18 cellular contexts compared by ENCODE assay signal in genomic region chr7:105132835-105133234, GRCh38.
DNase-seq lines count a peak whose midpoint lies in the region; ATAC-seq, FAIRE-seq and TF ChIP-seq lines count a peak whose summit lies in the region.
"Had no signal": no experiment of that assay in that cellular context is flagged by ENCODE, and none has a peak within 500 bp of the region (broad histone marks: within the 10 kb centered on the region; RNA-seq: fewer than 3 reads in every experiment).

No MANE protein-coding gene starts in this region.

- TF ChIP-seq RAD21 in HepG2 (CRISPR knock-in tag; IDR thresholded peaks at IDR 0.05): no peak

- no TSS peak for BruUV-seq in HepG2 (replicated peaks; lab: Mats Ljungman, UMichigan)

- in situ Hi-C loops in HepG2 (cut with HindIII; ENCODE audit: extremely low pct_ligation_motif_present, low pct_unique_long_range_greater_than_20kb): no loop called here

- H2AFZ ChIP-seq in HepG2 (ENCODE audit: low read length): no peak overlapping the region

- H3K9me3 Mint-ChIP-seq in activated naive CD8-positive, alpha-beta T cell treated with anti-CD3 and anti-CD28 coated beads, Interleukin-2, amount 50 U/mL, for 24 hours: no peaks in the 10 kb centered on the region
- H3K9me3 Mint-ChIP-seq in activated CD4-positive, alpha-beta T cell treated with anti-CD3 and anti-CD28 coated beads, Interleukin-2, amount 10 ng/mL, durations not matched to agents 24 days and 14 days: no peaks in the 10 kb centered on the region
- H3K9me3 Mint-ChIP-seq: CD4-positive, alpha-beta T cell had no signal

- no peak overlapping the region for H3K27ac Mint-ChIP-seq in activated naive CD8-positive, alpha-beta T cell treated with anti-CD3 and anti-CD28 coated beads, Interleukin-2, amount 50 U/mL, for 24 hours
- H3K27ac Mint-ChIP-seq in activated CD4-positive, alpha-beta T cell treated with anti-CD3 and anti-CD28 coated beads, Interleukin-2, amount 10 ng/mL, durations not matched to agents 24 days and 14 days: no peak overlapping the region
- H3K27ac Mint-ChIP-seq: CD4-positive, alpha-beta T cell had no signal

- H3K9ac ChIP-seq in HepG2 (ENCODE audit: insufficient read depth, low read depth, low read length): no peak overlapping the region
- H3K9ac ChIP-seq: BLaER1 treated with 17β-estradiol and CSF1 and Interleukin-3, amounts not matched to agents 10 nM and 100 nM had no signal

- H3K36me3 ChIP-seq in HepG2 (replicated peaks in 1 of 2; ENCODE audit: control insufficient read depth in 1 of 2, insufficient read depth in 2 of 2, low read length in 2 of 2): peaks cover 8 to 17% of the 10 kb centered on the region in 2 experiments; a peak in 4 of 5 replicates
- peaks cover 0 to under 1% (median 0%) of the 10 kb centered on the region in 4 donors for H3K36me3 ChIP-seq in right lobe of liver
- H3K36me3 ChIP-seq in mesodermal cell (ENCODE audit: control insufficient read depth, insufficient read depth, low read length): peaks cover 48% of the 10 kb centered on the region

- intact Hi-C loops in HepG2 (cut with micrococcal nuclease; ENCODE audit: unreplicated experiment): no loop called here
- intact Hi-C loops in right lobe of liver (cut with DNase I): no loop called here
- intact Hi-C loops in dorsolateral prefrontal cortex (cut with DNase I): loop anchor here in 1 of 2 donors (10.0 kb wide), 1 partner anchor 352 kb away; no protein-coding TSS in a partner anchor
- intact Hi-C loops in activated CD4-positive, alpha-beta T cell treated with anti-CD3 and anti-CD28 coated beads, Interleukin-2, amount 10 ng/mL, durations not matched to agents 24 days and 14 days (cut with micrococcal nuclease): no loop called here

- H3K4me3 ChIP-seq in HepG2 (replicated peaks in 1 of 3; ENCODE audit: insufficient read depth in 1 of 3, low read depth in 2 of 3, low read length in 3 of 3) (no peak overlapping the region), right lobe of liver (no peak overlapping the region), dorsolateral prefrontal cortex (no peak overlapping the region), mesodermal cell (ENCODE audit: extremely low read depth, insufficient read depth, low read length, poor library complexity, severe bottlenecking) (no peak overlapping the region)
- H3K4me3 ChIP-seq: BLaER1 treated with 17β-estradiol and CSF1 and Interleukin-3, amounts not matched to agents 10 nM and 100 nM; HAP-1 had no signal

- CTCF ChIA-PET in HepG2 (lab: Yijun Ruan, JAX; ENCODE audit: low intra/inter-chr PET ratio, low total read pairs): no interaction called here

- TF ChIP-seq CTCF in HepG2 (CRISPR knock-in tag; IDR thresholded peaks at IDR 0.05) (no peak), right lobe of liver (IDR thresholded peaks at IDR 0.05) (no peak), dorsolateral prefrontal cortex (IDR thresholded peaks at IDR 0.05 in 54 of 56, conservative IDR thresholded peaks at IDR 0.05 in 2 of 56; ENCODE audit: low read depth in 1 of 56, partially characterized antibody in 56 of 56) (no peak)

- no peak overlapping the region for H3K4me2 ChIP-seq in HepG2 (ENCODE audit: low read depth, low read length)
- H3K4me2 ChIP-seq: BLaER1 treated with 17β-estradiol and CSF1 and Interleukin-3, amounts not matched to agents 10 nM and 100 nM had no signal

- POLR2A ChIA-PET in HepG2 (lab: Yijun Ruan, JAX): no interaction called here

- no peak for TF ChIP-seq POLR2A in HepG2 (IDR thresholded peaks at IDR 0.05; ENCODE audit: insufficient read depth in 1 of 2, low read depth in 2 of 2, low read length in 2 of 2)
- no peak for TF ChIP-seq POLR2A in right lobe of liver (IDR thresholded peaks at IDR 0.05)

- ATAC-seq in HepG2 (no peak), right lobe of liver (no peak), HG03565 (IDR thresholded peaks at IDR 0.05; ENCODE audit: unreplicated experiment) (no peak)
- no peak for ATAC-seq in activated naive CD8-positive, alpha-beta T cell treated with anti-CD3 and anti-CD28 coated beads, Interleukin-2, amount 50 U/mL, for 24 hours

- FAIRE-seq in HepG2 (lab: Jason Lieb, UNC): no peak
- FAIRE-seq: GM12892, H1 had no signal

- peaks cover 20% of the 10 kb centered on the region for H3K4me1 Mint-ChIP-seq in activated naive CD8-positive, alpha-beta T cell treated with anti-CD3 and anti-CD28 coated beads, Interleukin-2, amount 50 U/mL, for 24 hours
- peaks cover 7% of the 10 kb centered on the region for H3K4me1 Mint-ChIP-seq in activated CD4-positive, alpha-beta T cell treated with anti-CD3 and anti-CD28 coated beads, Interleukin-2, amount 10 ng/mL, durations not matched to agents 24 days and 14 days

- no peak for TF ChIP-seq EP300 in HepG2 (IDR thresholded peaks at IDR 0.05; ENCODE audit: low read depth in 2 of 2, low read length in 2 of 2)
- no peak for TF ChIP-seq EP300 in HepG2 (CRISPR knock-in tag; IDR thresholded peaks at IDR 0.05; ENCODE audit: borderline replicate concordance)

- WGBS in HepG2 (ENCODE audit: low lambda C conversion rate): over 99% methylated on average over 10 of the region's 10 CpGs
- WGBS in right lobe of liver (ENCODE audit: insufficient coverage, low coverage, low lambda C conversion rate, missing lambda C conversion rate): 75% methylated on average over 9 of the region's 10 CpGs
- 95% methylated on average over 6 to 8 of the region's 10 CpGs for WGBS in mesodermal cell (ENCODE audit: insufficient coverage in 2 of 2), 2 experiments

- no peaks in the 10 kb centered on the region for H3K79me2 ChIP-seq in HepG2 (ENCODE audit: insufficient read depth, low read length)

- peaks cover 11% of the 10 kb centered on the region for H3K36me3 Mint-ChIP-seq in activated naive CD8-positive, alpha-beta T cell treated with anti-CD3 and anti-CD28 coated beads, Interleukin-2, amount 50 U/mL, for 24 hours (ENCODE audit: low read depth)
- peaks cover 11% of the 10 kb centered on the region for H3K36me3 Mint-ChIP-seq in activated CD4-positive, alpha-beta T cell treated with anti-CD3 and anti-CD28 coated beads, Interleukin-2, amount 10 ng/mL, durations not matched to agents 24 days and 14 days (ENCODE audit: low read depth)

- H3K27me3 Mint-ChIP-seq in activated naive CD8-positive, alpha-beta T cell treated with anti-CD3 and anti-CD28 coated beads, Interleukin-2, amount 50 U/mL, for 24 hours: no peaks in the 10 kb centered on the region
- no peaks in the 10 kb centered on the region for H3K27me3 Mint-ChIP-seq in activated CD4-positive, alpha-beta T cell treated with anti-CD3 and anti-CD28 coated beads, Interleukin-2, amount 10 ng/mL, durations not matched to agents 24 days and 14 days
- H3K27me3 Mint-ChIP-seq: CD4-positive, alpha-beta T cell had no signal

- DNase-seq in HepG2 (ENCODE audit: low spot score) (no peak), right lobe of liver (no peak), dorsolateral prefrontal cortex (no peak)
- no peak for DNase-seq in activated naive CD8-positive, alpha-beta T cell treated with anti-CD3 and anti-CD28 coated beads, Interleukin-2, amount 50 U/mL, for 24 hours
- DNase-seq in activated CD4-positive, alpha-beta T cell treated with anti-CD3 and anti-CD28 coated beads, Interleukin-2, amount 10 ng/mL, durations not matched to agents 24 days and 14 days: no peak
- DNase-seq: 8988T; ACHN; Calu3; CD4-positive, alpha-beta T cell; DMS79 had no signal

- no peaks in the 10 kb centered on the region for H4K20me1 ChIP-seq in HepG2 (ENCODE audit: insufficient read depth, low read length)

- H3K27me3 ChIP-seq in HepG2 (ENCODE audit: control insufficient read depth in 1 of 2, insufficient read depth in 2 of 2, low read length in 2 of 2) (no peaks in the 10 kb centered on the region), right lobe of liver (no peaks in the 10 kb centered on the region), dorsolateral prefrontal cortex (no peaks in the 10 kb centered on the region)
- H3K27me3 ChIP-seq: BLaER1 treated with 17β-estradiol and CSF1 and Interleukin-3, amounts not matched to agents 10 nM and 100 nM had no signal

- H3K9me3 ChIP-seq in HepG2 (ENCODE audit: low read length) (no peaks in the 10 kb centered on the region), right lobe of liver (no peaks in the 10 kb centered on the region), mesodermal cell (ENCODE audit: control insufficient read depth, low read length) (no peaks in the 10 kb centered on the region)
- H3K9me3 ChIP-seq: BLaER1 treated with 17β-estradiol and CSF1 and Interleukin-3, amounts not matched to agents 10 nM and 100 nM; HAP-1 had no signal

- no peak overlapping the region for H3K4me3 Mint-ChIP-seq in activated naive CD8-positive, alpha-beta T cell treated with anti-CD3 and anti-CD28 coated beads, Interleukin-2, amount 50 U/mL, for 24 hours
- H3K4me3 Mint-ChIP-seq in activated CD4-positive, alpha-beta T cell treated with anti-CD3 and anti-CD28 coated beads, Interleukin-2, amount 10 ng/mL, durations not matched to agents 24 days and 14 days: no peak overlapping the region
- H3K4me3 Mint-ChIP-seq: CD4-positive, alpha-beta T cell had no signal

- H3K4me1 ChIP-seq in HepG2 (ENCODE audit: insufficient read depth, low read length) (no peaks in the 10 kb centered on the region), right lobe of liver (peaks cover 0 to 15% (median 3%) of the 10 kb centered on the region in 4 donors), mesodermal cell (ENCODE audit: control insufficient read depth, insufficient read depth, low read length, poor library complexity, severe bottlenecking) (peaks cover 13% of the 10 kb centered on the region)
- H3K4me1 ChIP-seq: HAP-1 had no signal

- H3K27ac ChIP-seq in HepG2 (ENCODE audit: extremely low read length, insufficient read depth, low read length) (no peak overlapping the region), right lobe of liver (no peak overlapping the region), dorsolateral prefrontal cortex (peak overlapping the region in 49 of 59 donors; percentile 1 to 91 (median 72)), mesodermal cell (ENCODE audit: low read depth, low read length, severe bottlenecking) (peak overlapping the region; percentile 5), temporal lobe (ENCODE audit: low read depth, low read length) (peak overlapping the region; percentile 44)
- H3K27ac ChIP-seq: BLaER1 treated with 17β-estradiol and CSF1 and Interleukin-3, amounts not matched to agents 10 nM and 100 nM; HL-60 had no signal

TF ChIP-seq in HepG2, 621 proteins besides CTCF, POLR2A, EP300 and RAD21 (continues in another document):
- TF ChIP-seq ZBTB34 (CRISPR knock-in tag; IDR thresholded peaks at IDR 0.05) (no peak), MAFF (IDR thresholded peaks at IDR 0.05; ENCODE audit: low read depth, low read length) (peak; percentile 28; the same call in 1 of the 2 replicates)

Comparison
In these comparisons a context has a peak if more than half of its experiments do, and no peak if none do; other contexts are left out.
1. H3K27ac ChIP-seq: peak in dorsolateral prefrontal cortex (49 of 59), mesodermal cell (single experiment) and temporal lobe (single experiment); none in HepG2 (single experiment) and right lobe of liver (0 of 3).